Comparison of ENCODE assay signal across 4 cellular contexts in the genomic region with DNA sequence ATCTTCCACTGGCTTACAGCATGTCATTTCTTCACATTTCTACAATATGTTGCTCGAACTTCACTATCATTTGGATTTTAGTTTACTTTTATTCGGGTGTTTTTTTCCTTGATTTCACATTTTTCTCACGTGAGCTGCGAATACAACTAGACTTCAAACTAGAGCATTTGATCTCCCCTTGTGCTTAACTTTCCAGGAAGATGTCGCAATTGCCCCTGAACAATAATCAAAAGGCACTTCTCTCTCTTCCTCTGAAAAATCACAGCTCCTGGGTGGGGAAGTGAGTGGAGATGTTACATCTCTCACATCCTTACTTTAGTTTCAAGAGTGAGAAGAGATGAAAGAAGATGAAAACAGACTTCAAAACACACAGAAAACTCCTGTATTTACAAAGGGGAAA.
A peak's percentile ranks its signal among the peaks of the same experiment; 100 is the strongest.
TF ChIP-seq lines count a peak whose summit lies in the region.

No MANE protein-coding gene starts in this region.

TF ChIP-seq in HepG2, 621 proteins besides CTCF, POLR2A, EP300 and RAD21:
- TF ChIP-seq CEBPB (IDR thresholded peaks at IDR 0.05; ENCODE audit: borderline replicate concordance, low read depth, low read length) (0 out of 2 replicates have a peak, but pooled peaks have one; percentile 8), ZFYVE20 (CRISPR knock-in tag; IDR thresholded peaks at IDR 0.05; ENCODE audit: borderline replicate concordance, low read depth) (no peak)

TF ChIP-seq in K562, 482 proteins besides CTCF, POLR2A, EP300 and RAD21:
- TF ChIP-seq ZNF143 (CRISPR knock-in tag; IDR thresholded peaks at IDR 0.05) (no peak), SLC30A9 (CRISPR knock-in tag; IDR thresholded peaks at IDR 0.05) (no peak), CEBPB (tag; IDR thresholded peaks at IDR 0.05) (0 out of 2 replicates have a peak, but pooled peaks have one; percentile 42), SNIP1 (IDR thresholded peaks at IDR 0.05; ENCODE audit: low read depth) (no peak), POLR2AphosphoS5 (IDR thresholded peaks at IDR 0.05; ENCODE audit: control insufficient read depth, insufficient read depth, low read depth, low read length) (no peak)

TF ChIP-seq in HEK293T, 16 proteins besides CTCF, POLR2A, EP300 and RAD21:
- TF ChIP-seq ZNF384 (IDR thresholded peaks at IDR 0.05), result no peak
- TF ChIP-seq, protein P1, sequence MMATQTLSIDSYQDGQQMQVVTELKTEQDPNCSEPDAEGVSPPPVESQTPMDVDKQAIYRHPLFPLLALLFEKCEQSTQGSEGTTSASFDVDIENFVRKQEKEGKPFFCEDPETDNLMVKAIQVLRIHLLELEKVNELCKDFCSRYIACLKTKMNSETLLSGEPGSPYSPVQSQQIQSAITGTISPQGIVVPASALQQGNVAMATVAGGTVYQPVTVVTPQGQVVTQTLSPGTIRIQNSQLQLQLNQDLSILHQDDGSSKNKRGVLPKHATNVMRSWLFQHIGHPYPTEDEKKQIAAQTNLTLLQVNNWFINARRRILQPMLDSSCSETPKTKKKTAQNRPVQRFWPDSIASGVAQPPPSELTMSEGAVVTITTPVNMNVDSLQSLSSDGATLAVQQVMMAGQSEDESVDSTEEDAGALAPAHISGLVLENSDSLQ (IDR thresholded peaks at IDR 0.05), result no peak
- TF ChIP-seq FOXK2 (IDR thresholded peaks at IDR 0.05), result no peak
- no peak for TF ChIP-seq CTBP1 (IDR thresholded peaks at IDR 0.05; ENCODE audit: borderline replicate concordance)
- TF ChIP-seq TARDBP (IDR thresholded peaks at IDR 0.05), result no peak
- no peak for TF ChIP-seq FOXM1 (IDR thresholded peaks at IDR 0.05; ENCODE audit: borderline replicate concordance)
- TF ChIP-seq BHLHE40 (IDR thresholded peaks at IDR 0.05; ENCODE audit: borderline replicate concordance), result no peak
- TF ChIP-seq NFRKB (IDR thresholded peaks at IDR 0.05), result no peak
- TF ChIP-seq SUZ12 (IDR thresholded peaks at IDR 0.05), result no peak
- TF ChIP-seq SP1 (IDR thresholded peaks at IDR 0.05), result no peak
- TF ChIP-seq L3MBTL2 (conservative IDR thresholded peaks at IDR 0.05), result no peak
- no peak for TF ChIP-seq FOXA1 (IDR thresholded peaks at IDR 0.05)
- TF ChIP-seq ARNT (IDR thresholded peaks at IDR 0.05), result no peak
- TF ChIP-seq ELF4 (IDR thresholded peaks at IDR 0.05), result no peak
- TF ChIP-seq HDGF (IDR thresholded peaks at IDR 0.05; ENCODE audit: borderline replicate concordance), result no peak
- TF ChIP-seq LEF1 (IDR thresholded peaks at IDR 0.05; ENCODE audit: borderline replicate concordance), result no peak
TF ChIP-seq in HEK293T: peak in this region for 0.

TF ChIP-seq in SK-N-SH, 30 proteins besides CTCF, POLR2A, EP300 and RAD21:
- TF ChIP-seq, protein P2, sequence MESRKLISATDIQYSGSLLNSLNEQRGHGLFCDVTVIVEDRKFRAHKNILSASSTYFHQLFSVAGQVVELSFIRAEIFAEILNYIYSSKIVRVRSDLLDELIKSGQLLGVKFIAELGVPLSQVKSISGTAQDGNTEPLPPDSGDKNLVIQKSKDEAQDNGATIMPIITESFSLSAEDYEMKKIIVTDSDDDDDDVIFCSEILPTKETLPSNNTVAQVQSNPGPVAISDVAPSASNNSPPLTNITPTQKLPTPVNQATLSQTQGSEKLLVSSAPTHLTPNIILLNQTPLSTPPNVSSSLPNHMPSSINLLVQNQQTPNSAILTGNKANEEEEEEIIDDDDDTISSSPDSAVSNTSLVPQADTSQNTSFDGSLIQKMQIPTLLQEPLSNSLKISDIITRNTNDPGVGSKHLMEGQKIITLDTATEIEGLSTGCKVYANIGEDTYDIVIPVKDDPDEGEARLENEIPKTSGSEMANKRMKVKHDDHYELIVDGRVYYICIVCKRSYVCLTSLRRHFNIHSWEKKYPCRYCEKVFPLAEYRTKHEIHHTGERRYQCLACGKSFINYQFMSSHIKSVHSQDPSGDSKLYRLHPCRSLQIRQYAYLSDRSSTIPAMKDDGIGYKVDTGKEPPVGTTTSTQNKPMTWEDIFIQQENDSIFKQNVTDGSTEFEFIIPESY (IDR thresholded peaks at IDR 0.05; ENCODE audit: borderline replicate concordance, low read depth), result no peak
- TF ChIP-seq JUND (IDR thresholded peaks at IDR 0.05), result no peak
- no peak for TF ChIP-seq RCOR1 (IDR thresholded peaks at IDR 0.05; ENCODE audit: low read length)
- TF ChIP-seq MEF2A (IDR thresholded peaks at IDR 0.05; ENCODE audit: borderline replicate concordance, low read depth), result no peak
- no peak for TF ChIP-seq NFIC (IDR thresholded peaks at IDR 0.05; ENCODE audit: borderline replicate concordance)
- TF ChIP-seq FOXM1 (IDR thresholded peaks at IDR 0.05; ENCODE audit: low read depth), result no peak
- no peak for TF ChIP-seq GATA2 (CRISPR knock-in tag; IDR thresholded peaks at IDR 0.05)
- TF ChIP-seq TCF12 (IDR thresholded peaks at IDR 0.05), result no peak
- TF ChIP-seq TEAD4 (IDR thresholded peaks at IDR 0.05; ENCODE audit: borderline replicate concordance, insufficient read depth), result no peak
- TF ChIP-seq, protein P3, sequence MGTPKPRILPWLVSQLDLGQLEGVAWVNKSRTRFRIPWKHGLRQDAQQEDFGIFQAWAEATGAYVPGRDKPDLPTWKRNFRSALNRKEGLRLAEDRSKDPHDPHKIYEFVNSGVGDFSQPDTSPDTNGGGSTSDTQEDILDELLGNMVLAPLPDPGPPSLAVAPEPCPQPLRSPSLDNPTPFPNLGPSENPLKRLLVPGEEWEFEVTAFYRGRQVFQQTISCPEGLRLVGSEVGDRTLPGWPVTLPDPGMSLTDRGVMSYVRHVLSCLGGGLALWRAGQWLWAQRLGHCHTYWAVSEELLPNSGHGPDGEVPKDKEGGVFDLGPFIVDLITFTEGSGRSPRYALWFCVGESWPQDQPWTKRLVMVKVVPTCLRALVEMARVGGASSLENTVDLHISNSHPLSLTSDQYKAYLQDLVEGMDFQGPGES (IDR thresholded peaks at IDR 0.05; ENCODE audit: low read depth, low read length), result no peak
- TF ChIP-seq MXI1 (IDR thresholded peaks at IDR 0.05; ENCODE audit: low read depth, low read length), result no peak
- TF ChIP-seq ELF1 (IDR thresholded peaks at IDR 0.05), result no peak
